Comparison of ENCODE assay signal across 8 cellular contexts in the genomic region with DNA sequence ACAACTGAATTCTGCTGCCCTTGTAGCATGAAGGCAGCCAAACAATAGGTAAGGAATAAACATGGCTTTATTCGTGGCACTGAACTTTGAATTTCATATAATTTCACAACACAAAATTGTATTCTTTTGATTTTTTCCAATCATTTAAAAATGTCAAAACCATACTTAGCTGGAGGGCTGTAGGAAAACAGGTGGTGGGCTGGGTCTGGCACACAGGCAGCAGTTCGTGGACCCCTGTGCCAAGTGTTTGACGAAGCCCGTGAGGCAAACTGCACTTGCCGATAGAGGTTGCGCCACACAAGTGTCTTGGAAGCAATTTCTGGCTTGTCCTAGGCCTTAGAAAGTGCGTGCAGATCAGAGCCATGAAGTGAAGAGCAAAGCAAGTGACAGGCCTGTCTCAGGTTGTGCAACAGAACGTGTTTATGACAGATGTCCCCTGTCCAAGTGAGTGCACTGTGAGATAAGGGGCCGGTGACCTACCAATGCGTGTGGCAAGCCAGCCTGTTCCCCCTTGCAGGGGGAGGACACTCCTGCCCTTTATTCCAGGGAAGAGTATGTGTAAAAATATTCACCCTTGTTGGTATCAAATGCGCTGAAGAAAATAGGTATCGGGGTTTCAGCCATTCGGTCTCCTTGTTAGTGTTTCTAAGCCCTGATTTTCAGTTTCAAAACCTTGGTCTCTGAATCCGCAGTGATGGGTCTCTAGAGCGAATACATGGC. TPM values are rescaled to one million over a fixed set of nuclear protein-coding genes. Genes with fewer than 3 reads are reported as not detected.
DNase-seq lines count a peak whose midpoint lies in the region; ATAC-seq and TF ChIP-seq lines count a peak whose summit lies in the region.

No MANE protein-coding gene starts in this region.

- no peak for TF ChIP-seq CTCF in right atrium auricular region (IDR thresholded peaks at IDR 0.05)

- DNase-seq in CMK (ENCODE audit: low read depth), result peak; percentile 52
- peak; percentile 29 for DNase-seq in NCI-H1105 (lab: John Stamatoyannopoulos, UW)
- DNase-seq in activated naive CD8-positive, alpha-beta T cell treated with anti-CD3 and anti-CD28 coated beads for 36 hours, result peak; percentile 2
- DNase-seq in right atrium auricular region (ENCODE audit: low spot score), result peak; percentile 83
- DNase-seq in putamen (ENCODE audit: low spot score), result peak; percentile 39
- DNase-seq in amniotic stem cell (lab: John Stamatoyannopoulos, UW), result no peak
- no peak for DNase-seq in NCI-H774 (lab: John Stamatoyannopoulos, UW)

- peaks cover 0 to 4% of the 10 kb centered on the region in 2 donors for H3K9me3 ChIP-seq in right atrium auricular region

- H3K36me3 ChIP-seq in right atrium auricular region, result no peaks in the 10 kb centered on the region

- H3K27ac Mint-ChIP-seq in activated naive CD8-positive, alpha-beta T cell treated with anti-CD3 and anti-CD28 coated beads for 36 hours, result peak overlapping the region; percentile 85

- no peaks in the 10 kb centered on the region for H3K27me3 Mint-ChIP-seq in activated naive CD8-positive, alpha-beta T cell treated with anti-CD3 and anti-CD28 coated beads for 36 hours

- peaks cover 0 to 23% of the 10 kb centered on the region in 2 donors for H3K4me1 ChIP-seq in right atrium auricular region

- peak; percentile 36 for ATAC-seq in GM21390 (IDR thresholded peaks at IDR 0.05; ENCODE audit: unreplicated experiment)

- peaks cover 39% of the 10 kb centered on the region for H3K4me1 Mint-ChIP-seq in activated naive CD8-positive, alpha-beta T cell treated with anti-CD3 and anti-CD28 coated beads for 36 hours

- no peaks in the 10 kb centered on the region for H3K27me3 ChIP-seq in right atrium auricular region

- peak overlapping the region; percentile 69 to 76 for H3K4me3 ChIP-seq in right atrium auricular region

- peak overlapping the region; percentile 92 to 94 for H3K27ac ChIP-seq in right atrium auricular region

- peaks cover 2% of the 10 kb centered on the region for H3K36me3 Mint-ChIP-seq in activated naive CD8-positive, alpha-beta T cell treated with anti-CD3 and anti-CD28 coated beads for 36 hours

- H3K4me3 Mint-ChIP-seq in activated naive CD8-positive, alpha-beta T cell treated with anti-CD3 and anti-CD28 coated beads for 36 hours, result peak overlapping the region; percentile 89

- H3K9me3 Mint-ChIP-seq in activated naive CD8-positive, alpha-beta T cell treated with anti-CD3 and anti-CD28 coated beads for 36 hours, result no peaks in the 10 kb centered on the region

RNA-seq across cellular contexts. Expression of a gene that starts 0.8 kb away (rescaled TPM):
- 10 to 100 TPM; 21.5 to 22.8 TPM for total RNA-seq in activated naive CD8-positive, alpha-beta T cell treated with anti-CD3 and anti-CD28 coated beads for 36 hours
- 100 to 1,000 TPM in 1 of 2 donors, 10 to 100 TPM in 1; 97.9 to 137 TPM for total RNA-seq in right atrium auricular region

RNA-seq across cellular contexts. Expression of a gene that starts 42.6 kb away (rescaled TPM):
- total RNA-seq in activated naive CD8-positive, alpha-beta T cell treated with anti-CD3 and anti-CD28 coated beads for 36 hours, result under 1 TPM; 0.21 to 0.22 TPM
- total RNA-seq in right atrium auricular region, result not detected

Comparison
In these comparisons a context has a peak if more than half of its experiments do, and no peak if none do; other contexts are left out.
1. DNase-seq: peak in CMK (single experiment), NCI-H1105 (single experiment), activated naive CD8-positive, alpha-beta T cell treated with anti-CD3 and anti-CD28 coated beads for 36 hours (single experiment), right atrium auricular region (single experiment) and putamen (single experiment); none in amniotic stem cell (single experiment) and NCI-H774 (single experiment).
2. RNA of a gene that starts 0.8 kb away (total RNA-seq): 97.9 to 137 TPM in right atrium auricular region; 21.5 to 22.8 TPM in activated naive CD8-positive, alpha-beta T cell treated with anti-CD3 and anti-CD28 coated beads for 36 hours; every median in the first group is over 4 times any median in the second.